ENCODE assay signal across 1 cellular context in the genomic region with DNA sequence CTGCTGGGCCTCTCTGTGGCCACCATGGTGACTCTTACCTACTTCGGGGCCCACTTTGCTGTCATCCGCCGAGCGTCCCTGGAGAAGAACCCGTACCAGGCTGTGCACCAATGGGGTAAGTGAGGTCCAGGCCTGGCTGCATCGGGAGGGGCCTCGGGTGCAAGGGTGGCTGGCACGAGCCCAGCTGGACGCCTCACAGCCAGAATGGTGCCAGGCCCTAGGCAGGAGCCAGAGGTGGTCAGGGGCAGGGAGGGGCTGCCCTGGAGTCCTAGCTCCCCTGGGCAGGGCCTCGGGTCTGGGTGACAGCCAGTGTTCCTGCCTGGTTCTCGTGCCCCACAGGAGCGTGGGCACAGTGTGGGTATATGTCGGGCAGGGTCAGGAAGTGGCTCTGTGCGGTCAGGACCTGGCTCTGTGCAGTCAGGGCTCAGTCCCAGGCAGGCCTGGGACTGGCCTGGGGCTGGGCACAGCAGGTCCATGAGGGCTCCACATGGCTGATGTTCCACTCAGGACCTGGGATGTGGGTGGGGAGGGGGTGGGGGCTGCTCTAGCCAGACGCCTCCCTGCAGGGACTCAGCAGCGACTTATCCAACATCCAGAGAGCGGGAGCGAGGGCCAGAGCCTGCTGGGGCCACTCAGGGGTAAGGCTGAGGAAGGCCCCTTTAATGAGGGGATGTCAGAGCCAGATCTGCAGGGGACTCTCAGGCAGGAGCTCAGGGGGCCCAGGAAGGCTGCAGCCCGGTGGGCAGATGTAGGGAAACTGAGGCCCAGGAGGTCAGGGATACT.
A peak's percentile ranks its signal among the peaks of the same experiment; 100 is the strongest.
TF ChIP-seq lines count a peak whose summit lies in the region.

No MANE protein-coding gene starts in this region.

TF ChIP-seq in K562, 482 proteins besides CTCF, POLR2A, EP300 and RAD21:
- TF ChIP-seq L3MBTL2 (IDR thresholded peaks at IDR 0.05) (no peak), TAL1 (IDR thresholded peaks at IDR 0.05) (no peak), RBM39 (optimal IDR thresholded peaks at IDR 0.05; ENCODE audit: low read depth, low read length) (no peak), SAP30 (IDR thresholded peaks at IDR 0.05; ENCODE audit: borderline replicate concordance, insufficient read depth, low read depth, low read length, poor library complexity, severe bottlenecking) (peak; percentile 24), NR4A1 (CRISPR knock-in tag; IDR thresholded peaks at IDR 0.05) (no peak), NR4A1 (tag; IDR thresholded peaks at IDR 0.05) (0 out of 2 replicates have a peak, but pooled peaks have one; percentile 20), RAD51 (IDR thresholded peaks at IDR 0.05; ENCODE audit: borderline replicate concordance, low read depth) (no peak), OTX1 (CRISPR knock-in tag; IDR thresholded peaks at IDR 0.05) (no peak), KAT7 (CRISPR knock-in tag; IDR thresholded peaks at IDR 0.05; ENCODE audit: borderline replicate concordance) (peak; percentile 53; the same call in 1 of the 2 replicates), SAFB (IDR thresholded peaks at IDR 0.05; ENCODE audit: borderline replicate concordance, low read depth, low read length) (peak; percentile 77; the same call in 1 of the 2 replicates), PHF8 (IDR thresholded peaks at IDR 0.05; ENCODE audit: borderline replicate concordance, low read length) (peak; percentile 22; the same call in 1 of the 2 replicates), GABPB1 (CRISPR knock-in tag; IDR thresholded peaks at IDR 0.05) (peak; percentile 11; the same call in 1 of the 2 replicates), ZNF224 (CRISPR knock-in tag; IDR thresholded peaks at IDR 0.05) (no peak), SMARCA5 (IDR thresholded peaks at IDR 0.05) (no peak)
- TF ChIP-seq, protein P1, sequence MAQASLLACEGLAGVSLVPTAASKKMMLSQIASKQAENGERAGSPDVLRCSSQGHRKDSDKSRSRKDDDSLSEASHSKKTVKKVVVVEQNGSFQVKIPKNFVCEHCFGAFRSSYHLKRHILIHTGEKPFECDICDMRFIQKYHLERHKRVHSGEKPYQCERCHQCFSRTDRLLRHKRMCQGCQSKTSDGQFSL (CRISPR knock-in tag; IDR thresholded peaks at IDR 0.05): 0 out of 2 replicates have a peak, but pooled peaks have one; percentile 0
- TF ChIP-seq, protein P1 (tag; IDR thresholded peaks at IDR 0.05): no peak
- TF ChIP-seq, protein P2, sequence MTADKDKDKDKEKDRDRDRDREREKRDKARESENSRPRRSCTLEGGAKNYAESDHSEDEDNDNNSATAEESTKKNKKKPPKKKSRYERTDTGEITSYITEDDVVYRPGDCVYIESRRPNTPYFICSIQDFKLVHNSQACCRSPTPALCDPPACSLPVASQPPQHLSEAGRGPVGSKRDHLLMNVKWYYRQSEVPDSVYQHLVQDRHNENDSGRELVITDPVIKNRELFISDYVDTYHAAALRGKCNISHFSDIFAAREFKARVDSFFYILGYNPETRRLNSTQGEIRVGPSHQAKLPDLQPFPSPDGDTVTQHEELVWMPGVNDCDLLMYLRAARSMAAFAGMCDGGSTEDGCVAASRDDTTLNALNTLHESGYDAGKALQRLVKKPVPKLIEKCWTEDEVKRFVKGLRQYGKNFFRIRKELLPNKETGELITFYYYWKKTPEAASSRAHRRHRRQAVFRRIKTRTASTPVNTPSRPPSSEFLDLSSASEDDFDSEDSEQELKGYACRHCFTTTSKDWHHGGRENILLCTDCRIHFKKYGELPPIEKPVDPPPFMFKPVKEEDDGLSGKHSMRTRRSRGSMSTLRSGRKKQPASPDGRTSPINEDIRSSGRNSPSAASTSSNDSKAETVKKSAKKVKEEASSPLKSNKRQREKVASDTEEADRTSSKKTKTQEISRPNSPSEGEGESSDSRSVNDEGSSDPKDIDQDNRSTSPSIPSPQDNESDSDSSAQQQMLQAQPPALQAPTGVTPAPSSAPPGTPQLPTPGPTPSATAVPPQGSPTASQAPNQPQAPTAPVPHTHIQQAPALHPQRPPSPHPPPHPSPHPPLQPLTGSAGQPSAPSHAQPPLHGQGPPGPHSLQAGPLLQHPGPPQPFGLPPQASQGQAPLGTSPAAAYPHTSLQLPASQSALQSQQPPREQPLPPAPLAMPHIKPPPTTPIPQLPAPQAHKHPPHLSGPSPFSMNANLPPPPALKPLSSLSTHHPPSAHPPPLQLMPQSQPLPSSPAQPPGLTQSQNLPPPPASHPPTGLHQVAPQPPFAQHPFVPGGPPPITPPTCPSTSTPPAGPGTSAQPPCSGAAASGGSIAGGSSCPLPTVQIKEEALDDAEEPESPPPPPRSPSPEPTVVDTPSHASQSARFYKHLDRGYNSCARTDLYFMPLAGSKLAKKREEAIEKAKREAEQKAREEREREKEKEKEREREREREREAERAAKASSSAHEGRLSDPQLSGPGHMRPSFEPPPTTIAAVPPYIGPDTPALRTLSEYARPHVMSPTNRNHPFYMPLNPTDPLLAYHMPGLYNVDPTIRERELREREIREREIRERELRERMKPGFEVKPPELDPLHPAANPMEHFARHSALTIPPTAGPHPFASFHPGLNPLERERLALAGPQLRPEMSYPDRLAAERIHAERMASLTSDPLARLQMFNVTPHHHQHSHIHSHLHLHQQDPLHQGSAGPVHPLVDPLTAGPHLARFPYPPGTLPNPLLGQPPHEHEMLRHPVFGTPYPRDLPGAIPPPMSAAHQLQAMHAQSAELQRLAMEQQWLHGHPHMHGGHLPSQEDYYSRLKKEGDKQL (CRISPR knock-in tag; IDR thresholded peaks at IDR 0.05; ENCODE audit: borderline replicate concordance): peak; percentile 8; the same call in 1 of the 2 replicates
- TF ChIP-seq, protein P3, sequence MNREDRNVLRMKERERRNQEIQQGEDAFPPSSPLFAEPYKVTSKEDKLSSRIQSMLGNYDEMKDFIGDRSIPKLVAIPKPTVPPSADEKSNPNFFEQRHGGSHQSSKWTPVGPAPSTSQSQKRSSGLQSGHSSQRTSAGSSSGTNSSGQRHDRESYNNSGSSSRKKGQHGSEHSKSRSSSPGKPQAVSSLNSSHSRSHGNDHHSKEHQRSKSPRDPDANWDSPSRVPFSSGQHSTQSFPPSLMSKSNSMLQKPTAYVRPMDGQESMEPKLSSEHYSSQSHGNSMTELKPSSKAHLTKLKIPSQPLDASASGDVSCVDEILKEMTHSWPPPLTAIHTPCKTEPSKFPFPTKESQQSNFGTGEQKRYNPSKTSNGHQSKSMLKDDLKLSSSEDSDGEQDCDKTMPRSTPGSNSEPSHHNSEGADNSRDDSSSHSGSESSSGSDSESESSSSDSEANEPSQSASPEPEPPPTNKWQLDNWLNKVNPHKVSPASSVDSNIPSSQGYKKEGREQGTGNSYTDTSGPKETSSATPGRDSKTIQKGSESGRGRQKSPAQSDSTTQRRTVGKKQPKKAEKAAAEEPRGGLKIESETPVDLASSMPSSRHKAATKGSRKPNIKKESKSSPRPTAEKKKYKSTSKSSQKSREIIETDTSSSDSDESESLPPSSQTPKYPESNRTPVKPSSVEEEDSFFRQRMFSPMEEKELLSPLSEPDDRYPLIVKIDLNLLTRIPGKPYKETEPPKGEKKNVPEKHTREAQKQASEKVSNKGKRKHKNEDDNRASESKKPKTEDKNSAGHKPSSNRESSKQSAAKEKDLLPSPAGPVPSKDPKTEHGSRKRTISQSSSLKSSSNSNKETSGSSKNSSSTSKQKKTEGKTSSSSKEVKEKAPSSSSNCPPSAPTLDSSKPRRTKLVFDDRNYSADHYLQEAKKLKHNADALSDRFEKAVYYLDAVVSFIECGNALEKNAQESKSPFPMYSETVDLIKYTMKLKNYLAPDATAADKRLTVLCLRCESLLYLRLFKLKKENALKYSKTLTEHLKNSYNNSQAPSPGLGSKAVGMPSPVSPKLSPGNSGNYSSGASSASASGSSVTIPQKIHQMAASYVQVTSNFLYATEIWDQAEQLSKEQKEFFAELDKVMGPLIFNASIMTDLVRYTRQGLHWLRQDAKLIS (CRISPR knock-in tag; IDR thresholded peaks at IDR 0.05): peak; percentile 7; the same call in 1 of the 2 replicates
- TF ChIP-seq, protein P4, sequence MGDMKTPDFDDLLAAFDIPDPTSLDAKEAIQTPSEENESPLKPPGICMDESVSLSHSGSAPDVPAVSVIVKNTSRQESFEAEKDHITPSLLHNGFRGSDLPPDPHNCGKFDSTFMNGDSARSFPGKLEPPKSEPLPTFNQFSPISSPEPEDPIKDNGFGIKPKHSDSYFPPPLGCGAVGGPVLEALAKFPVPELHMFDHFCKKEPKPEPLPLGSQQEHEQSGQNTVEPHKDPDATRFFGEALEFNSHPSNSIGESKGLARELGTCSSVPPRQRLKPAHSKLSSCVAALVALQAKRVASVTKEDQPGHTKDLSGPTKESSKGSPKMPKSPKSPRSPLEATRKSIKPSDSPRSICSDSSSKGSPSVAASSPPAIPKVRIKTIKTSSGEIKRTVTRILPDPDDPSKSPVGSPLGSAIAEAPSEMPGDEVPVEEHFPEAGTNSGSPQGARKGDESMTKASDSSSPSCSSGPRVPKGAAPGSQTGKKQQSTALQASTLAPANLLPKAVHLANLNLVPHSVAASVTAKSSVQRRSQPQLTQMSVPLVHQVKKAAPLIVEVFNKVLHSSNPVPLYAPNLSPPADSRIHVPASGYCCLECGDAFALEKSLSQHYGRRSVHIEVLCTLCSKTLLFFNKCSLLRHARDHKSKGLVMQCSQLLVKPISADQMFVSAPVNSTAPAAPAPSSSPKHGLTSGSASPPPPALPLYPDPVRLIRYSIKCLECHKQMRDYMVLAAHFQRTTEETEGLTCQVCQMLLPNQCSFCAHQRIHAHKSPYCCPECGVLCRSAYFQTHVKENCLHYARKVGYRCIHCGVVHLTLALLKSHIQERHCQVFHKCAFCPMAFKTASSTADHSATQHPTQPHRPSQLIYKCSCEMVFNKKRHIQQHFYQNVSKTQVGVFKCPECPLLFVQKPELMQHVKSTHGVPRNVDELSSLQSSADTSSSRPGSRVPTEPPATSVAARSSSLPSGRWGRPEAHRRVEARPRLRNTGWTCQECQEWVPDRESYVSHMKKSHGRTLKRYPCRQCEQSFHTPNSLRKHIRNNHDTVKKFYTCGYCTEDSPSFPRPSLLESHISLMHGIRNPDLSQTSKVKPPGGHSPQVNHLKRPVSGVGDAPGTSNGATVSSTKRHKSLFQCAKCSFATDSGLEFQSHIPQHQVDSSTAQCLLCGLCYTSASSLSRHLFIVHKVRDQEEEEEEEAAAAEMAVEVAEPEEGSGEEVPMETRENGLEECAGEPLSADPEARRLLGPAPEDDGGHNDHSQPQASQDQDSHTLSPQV (IDR thresholded peaks at IDR 0.05): 0 out of 2 replicates have a peak, but pooled peaks have one; percentile 9
